Comparison of ENCODE assay signal across 19 cellular contexts in genomic region chr12:59405992-59406391, GRCh38.
"Had no signal": no experiment of that assay in that cellular context is flagged by ENCODE, and none has a peak within 500 bp of the region (broad histone marks: within the 10 kb centered on the region; RNA-seq: fewer than 3 reads in every experiment).

No MANE protein-coding gene starts in this region.

- H3K27ac Mint-ChIP-seq: activated CD8-positive, alpha-beta memory T cell treated with anti-CD3 and anti-CD28 coated beads, Interleukin-2, amount 10 ng/mL, durations not matched to agents 7 days and 5 days; activated naive CD8-positive, alpha-beta T cell treated with anti-CD3 and anti-CD28 coated beads, Interleukin-2, amount 10 ng/mL, durations not matched to agents 7 days and 5 days; naive thymus-derived CD8-positive, alpha-beta T cell had no signal

- H3K4me3 Mint-ChIP-seq: activated CD8-positive, alpha-beta memory T cell treated with anti-CD3 and anti-CD28 coated beads, Interleukin-2, amount 10 ng/mL, durations not matched to agents 7 days and 5 days; activated naive CD8-positive, alpha-beta T cell treated with anti-CD3 and anti-CD28 coated beads, Interleukin-2, amount 10 ng/mL, durations not matched to agents 7 days and 5 days; central memory CD8-positive, alpha-beta T cell; naive thymus-derived CD8-positive, alpha-beta T cell had no signal

- H3K4me1 Mint-ChIP-seq: central memory CD8-positive, alpha-beta T cell had no signal

- ATAC-seq: activated CD8-positive, alpha-beta memory T cell treated with anti-CD3 and anti-CD28 coated beads, Interleukin-2, amount 10 ng/mL, durations not matched to agents 7 days and 5 days; left ventricle myocardium superior; naive thymus-derived CD8-positive, alpha-beta T cell had no signal

- H3K36me3 Mint-ChIP-seq: activated CD8-positive, alpha-beta memory T cell treated with anti-CD3 and anti-CD28 coated beads, Interleukin-2, amount 10 ng/mL, durations not matched to agents 7 days and 5 days; activated naive CD8-positive, alpha-beta T cell treated with anti-CD3 and anti-CD28 coated beads, Interleukin-2, amount 10 ng/mL, durations not matched to agents 7 days and 5 days; naive thymus-derived CD8-positive, alpha-beta T cell had no signal

- H3K27me3 Mint-ChIP-seq: activated CD8-positive, alpha-beta memory T cell treated with anti-CD3 and anti-CD28 coated beads, Interleukin-2, amount 10 ng/mL, durations not matched to agents 7 days and 5 days; central memory CD8-positive, alpha-beta T cell had no signal

- DNase-seq: activated CD8-positive, alpha-beta memory T cell treated with anti-CD3 and anti-CD28 coated beads, Interleukin-2, amount 10 ng/mL, durations not matched to agents 7 days and 5 days; activated gamma-delta T cell; activated naive CD8-positive, alpha-beta T cell treated with anti-CD3 and anti-CD28 coated beads, Interleukin-2, amount 10 ng/mL, durations not matched to agents 7 days and 5 days; activated T-cell treated with anti-CD3 and anti-CD28 coated beads, Interleukin-2, amount 50 U/mL, for 1 hour; anterior cingulate cortex; brain microvascular endothelial cell; cortex of kidney; effector CD8-positive, alpha-beta T cell; foreskin keratinocyte; kidney glomerular epithelial cell; left ventricle myocardium superior; mesenchymal stem cell; naive thymus-derived CD8-positive, alpha-beta T cell; retina; stimulated activated naive CD4-positive, alpha-beta T cell; SW 1271; T-helper 9 cell; trophoblast cell had no signal

- H3K9me3 Mint-ChIP-seq: activated naive CD8-positive, alpha-beta T cell treated with anti-CD3 and anti-CD28 coated beads, Interleukin-2, amount 10 ng/mL, durations not matched to agents 7 days and 5 days; central memory CD8-positive, alpha-beta T cell; naive thymus-derived CD8-positive, alpha-beta T cell had no signal
